In genomic region chr5:127867006-127867788, GRCh38 we compare ENCODE assay signal across 14 cellular contexts.
A peak's percentile ranks its signal among the peaks of the same experiment; 100 is the strongest.
DNase-seq lines count a peak whose midpoint lies in the region; ATAC-seq and TF ChIP-seq lines count a peak whose summit lies in the region.
"Had no signal": no experiment of that assay in that cellular context is flagged by ENCODE, and none has a peak within 500 bp of the region (broad histone marks: within the 10 kb centered on the region; RNA-seq: fewer than 3 reads in every experiment).

No MANE protein-coding gene starts in this region.

- H3K79me2 ChIP-seq in OCI-LY7 (ENCODE audit: insufficient read depth, low read depth, low read length) = no peaks in the 10 kb centered on the region

- no peak for TF ChIP-seq POLR2A in adrenal gland (IDR thresholded peaks at IDR 0.05)

- CTCF ChIA-PET in OCI-LY7 (lab: Charles Lee; ENCODE audit: unreplicated experiment) = no interaction called here

- peaks cover 7 to 13% of the 10 kb centered on the region in 2 donors for H3K27me3 Mint-ChIP-seq in natural killer cell treated with Interleukin-12 subunit alpha and Interleukin-12 subunit beta and Interleukin-15 and Interleukin-18, amount 100 ng/mL, for 72 hours
- H3K27me3 Mint-ChIP-seq: stimulated activated naive CD8-positive, alpha-beta T cell treated with anti-CD3 and anti-CD28 coated beads, Interleukin-15, Interleukin-2, amounts not matched to agents 100 ng/mL and 50 ng/mL, for 24 hours had no signal

- no peaks in the 10 kb centered on the region for H3K36me3 Mint-ChIP-seq in natural killer cell treated with Interleukin-12 subunit alpha and Interleukin-12 subunit beta and Interleukin-15 and Interleukin-18, amount 100 ng/mL, for 72 hours
- H3K36me3 Mint-ChIP-seq: naive thymus-derived CD8-positive, alpha-beta T cell had no signal

- H3K27ac ChIP-seq in adrenal gland (peak overlapping the region in 3 of 5 donors; percentile 48 to 57 (median 54)), OCI-LY7 (ENCODE audit: low read depth, low read length, poor library complexity, severe bottlenecking) (no peak overlapping the region)
- H3K27ac ChIP-seq: A549 had no signal

- TF ChIP-seq CTCF in adrenal gland (IDR thresholded peaks at IDR 0.05) (no peak), OCI-LY7 (conservative IDR thresholded peaks at IDR 0.05; ENCODE audit: low read length) (no peak)

- H3K9me2 ChIP-seq in OCI-LY7 (ENCODE audit: insufficient read depth, low read length) = no peaks in the 10 kb centered on the region

- BruUV-seq in OCI-LY7 (replicated peaks; lab: Mats Ljungman, UMichigan) = no TSS peak

- H3K4me1 Mint-ChIP-seq in natural killer cell treated with Interleukin-12 subunit alpha and Interleukin-12 subunit beta and Interleukin-15 and Interleukin-18, amount 100 ng/mL, for 72 hours (ENCODE audit: low read depth in 2 of 2) = no peaks in the 10 kb centered on the region
- H3K4me1 Mint-ChIP-seq: naive thymus-derived CD8-positive, alpha-beta T cell had no signal

- POLR2A ChIA-PET in OCI-LY7 (lab: Charles Lee) = interaction anchor here (0.6 to 0.7 kb wide), 2 partner anchors 338 to 645 kb away, joined by 6 to 7 read pairs; no protein-coding TSS in a partner anchor

- H2AFZ ChIP-seq in OCI-LY7 (ENCODE audit: low read length) = no peak overlapping the region

- H3K4me3 ChIP-seq in adrenal gland (no peak overlapping the region), OCI-LY7 (ENCODE audit: low read depth, low read length, poor library complexity, severe bottlenecking) (no peak overlapping the region)
- H3K4me3 ChIP-seq: A549, Peyer's patch had no signal

- no peaks in the 10 kb centered on the region for H3K9me3 Mint-ChIP-seq in natural killer cell treated with Interleukin-12 subunit alpha and Interleukin-12 subunit beta and Interleukin-15 and Interleukin-18, amount 100 ng/mL, for 72 hours
- H3K9me3 Mint-ChIP-seq: naive thymus-derived CD8-positive, alpha-beta T cell; stimulated activated naive CD8-positive, alpha-beta T cell treated with anti-CD3 and anti-CD28 coated beads, Interleukin-15, Interleukin-2, amounts not matched to agents 100 ng/mL and 50 ng/mL, for 24 hours had no signal

- ATAC-seq in GM19452 (IDR thresholded peaks at IDR 0.05; ENCODE audit: unreplicated experiment) = peak; percentile 72
- ATAC-seq in HG03066 (IDR thresholded peaks at IDR 0.05; ENCODE audit: low read depth, unreplicated experiment) = peak; percentile 47
- no peak for ATAC-seq in natural killer cell treated with Interleukin-12 subunit alpha and Interleukin-12 subunit beta and Interleukin-15 and Interleukin-18, amount 100 ng/mL, for 72 hours
- ATAC-seq in HG02798 (IDR thresholded peaks at IDR 0.05; ENCODE audit: poor library complexity, unreplicated experiment) = no peak
- ATAC-seq: A549; naive thymus-derived CD8-positive, alpha-beta T cell had no signal

- DNase-seq in AML-193 (lab: John Stamatoyannopoulos, UW) (peak; percentile 3 to 10), adrenal gland (peak in 1 of 7 donors; percentile 10), NCI-H128 (lab: John Stamatoyannopoulos, UW; ENCODE audit: unreplicated experiment) (no peak), OCI-LY7 (ENCODE audit: low spot score) (no peak)
- no peak for DNase-seq in natural killer cell treated with Interleukin-12 subunit alpha and Interleukin-12 subunit beta and Interleukin-15 and Interleukin-18, amount 100 ng/mL, for 72 hours (ENCODE audit: low spot score)
- DNase-seq: activated T-cell treated with anti-CD3 and anti-CD28 coated beads for 4 hours; naive thymus-derived CD8-positive, alpha-beta T cell; NCI-H1694 treated with DMSO at 0.1 percent for 48 hours had no signal

- H4K20me1 ChIP-seq in OCI-LY7 (ENCODE audit: insufficient read depth, low read length) = no peaks in the 10 kb centered on the region

- WGBS in adrenal gland, 4 donors = 29 to 43% (median 37%) methylated on average over 6 of the region's 6 CpGs

- no peak overlapping the region for H3K4me2 ChIP-seq in OCI-LY7 (ENCODE audit: low read length)
- H3K4me2 ChIP-seq: A549 had no signal

- no peak overlapping the region for H3K4me3 Mint-ChIP-seq in natural killer cell treated with Interleukin-12 subunit alpha and Interleukin-12 subunit beta and Interleukin-15 and Interleukin-18, amount 100 ng/mL, for 72 hours
- H3K4me3 Mint-ChIP-seq: naive thymus-derived CD8-positive, alpha-beta T cell; stimulated activated naive CD8-positive, alpha-beta T cell treated with anti-CD3 and anti-CD28 coated beads, Interleukin-15, Interleukin-2, amounts not matched to agents 100 ng/mL and 50 ng/mL, for 24 hours had no signal

- H3K27ac Mint-ChIP-seq in natural killer cell treated with Interleukin-12 subunit alpha and Interleukin-12 subunit beta and Interleukin-15 and Interleukin-18, amount 100 ng/mL, for 72 hours = no peak overlapping the region
- H3K27ac Mint-ChIP-seq: naive thymus-derived CD8-positive, alpha-beta T cell; stimulated activated naive CD8-positive, alpha-beta T cell treated with anti-CD3 and anti-CD28 coated beads, Interleukin-15, Interleukin-2, amounts not matched to agents 100 ng/mL and 50 ng/mL, for 24 hours had no signal

- intact Hi-C loops in adrenal gland (cut with DNase I) (loop anchor here in 1 of 2 donors (10.0 kb wide), 1 partner anchor 102 kb away; no protein-coding TSS in a partner anchor), OCI-LY7 (cut with micrococcal nuclease; ENCODE audit: unreplicated experiment) (no loop called here)

- no peaks in the 10 kb centered on the region for H3K27me3 ChIP-seq in adrenal gland
- H3K27me3 ChIP-seq: Peyer's patch had no signal

- no peaks in the 10 kb centered on the region for H3K9me3 ChIP-seq in adrenal gland (replicated peaks in 1 of 3)
- H3K9me3 ChIP-seq in OCI-LY7 (ENCODE audit: low read length) = no peaks in the 10 kb centered on the region
- H3K9me3 ChIP-seq: A549, Peyer's patch had no signal

- H3K4me1 ChIP-seq in adrenal gland (replicated peaks in 1 of 2) = peaks cover 47 to 65% of the 10 kb centered on the region in 2 donors
- H3K4me1 ChIP-seq in OCI-LY7 (ENCODE audit: insufficient read depth, low read length, poor library complexity, severe bottlenecking) = no peaks in the 10 kb centered on the region

- H3K36me3 ChIP-seq in adrenal gland (replicated peaks in 1 of 2) (no peaks in the 10 kb centered on the region), OCI-LY7 (ENCODE audit: insufficient read depth, low read length) (no peaks in the 10 kb centered on the region)
- H3K36me3 ChIP-seq: Peyer's patch had no signal

Comparison
In these comparisons a context has a peak if more than half of its experiments do, and no peak if none do; other contexts are left out.
1. DNase-seq: peak in AML-193 (2 of 2); none in NCI-H128 (single experiment), natural killer cell treated with Interleukin-12 subunit alpha and Interleukin-12 subunit beta and Interleukin-15 and Interleukin-18, amount 100 ng/mL, for 72 hours (single experiment) and OCI-LY7 (single experiment).
2. ATAC-seq: peak in GM19452 (single experiment) and HG03066 (single experiment); none in natural killer cell treated with Interleukin-12 subunit alpha and Interleukin-12 subunit beta and Interleukin-15 and Interleukin-18, amount 100 ng/mL, for 72 hours (0 of 2) and HG02798 (single experiment).